In the genomic region with DNA sequence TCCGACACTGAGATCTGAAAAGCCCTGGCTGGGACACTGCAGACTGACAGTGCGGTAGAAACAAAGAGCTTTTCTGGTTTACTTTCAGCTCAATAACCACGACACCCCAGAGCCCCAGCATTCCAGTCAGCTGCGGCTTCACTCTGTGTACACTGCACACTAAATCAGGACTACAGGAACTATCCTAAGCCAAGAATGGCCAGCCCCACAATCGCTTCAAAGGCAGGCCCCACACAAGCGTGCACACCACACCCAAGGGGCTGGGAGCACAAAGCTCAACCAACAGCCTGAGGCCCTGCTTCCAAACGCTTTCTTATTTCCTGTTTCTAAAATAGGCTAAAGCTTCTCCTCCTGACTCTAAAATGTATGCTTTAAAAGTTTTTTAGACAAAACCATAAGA, we compare ENCODE assay signal across 1 cellular context.
A peak's percentile ranks its signal among the peaks of the same experiment; 100 is the strongest.
TF ChIP-seq lines count a peak whose summit lies in the region.

No MANE protein-coding gene starts in this region.

TF ChIP-seq in HepG2, 621 proteins besides CTCF, POLR2A, EP300 and RAD21 (continues in another document):
- TF ChIP-seq ZSCAN21 (CRISPR knock-in tag; IDR thresholded peaks at IDR 0.05; ENCODE audit: borderline replicate concordance) (no peak), ZSCAN9 (CRISPR knock-in tag; IDR thresholded peaks at IDR 0.05; ENCODE audit: borderline replicate concordance) (no peak), U2AF1 (optimal IDR thresholded peaks at IDR 0.05; ENCODE audit: low read depth, low read length) (no peak), SNRNP70 (IDR thresholded peaks at IDR 0.05; ENCODE audit: low read depth, low read length) (no peak), LCORL (IDR thresholded peaks at IDR 0.05) (no peak), LCORL (CRISPR knock-in tag; IDR thresholded peaks at IDR 0.05) (peak; percentile 66), HNF4A (CRISPR knock-in tag; IDR thresholded peaks at IDR 0.05) (peak; percentile 68), TRIM24 (CRISPR knock-in tag; IDR thresholded peaks at IDR 0.05) (no peak), PHF21A (CRISPR knock-in tag; IDR thresholded peaks at IDR 0.05) (peak; percentile 95), ZNF775 (CRISPR knock-in tag; IDR thresholded peaks at IDR 0.05; ENCODE audit: borderline replicate concordance) (no peak), MIXL1 (CRISPR knock-in tag; IDR thresholded peaks at IDR 0.05) (no peak), MEIS2 (CRISPR knock-in tag; IDR thresholded peaks at IDR 0.05) (no peak), TARDBP (CRISPR knock-in tag; IDR thresholded peaks at IDR 0.05) (peak; percentile 63; the same call in 1 of the 2 replicates), SP1 (IDR thresholded peaks at IDR 0.05) (no peak), SP1 (CRISPR knock-in tag; IDR thresholded peaks at IDR 0.05) (no peak), ZNF607 (CRISPR knock-in tag; IDR thresholded peaks at IDR 0.05; ENCODE audit: borderline replicate concordance) (no peak), ZNF292 (CRISPR knock-in tag; IDR thresholded peaks at IDR 0.05; ENCODE audit: borderline replicate concordance, low read depth) (no peak), ZNF510 (CRISPR knock-in tag; IDR thresholded peaks at IDR 0.05; ENCODE audit: low read depth) (no peak), ZNF260 (CRISPR knock-in tag; IDR thresholded peaks at IDR 0.05; ENCODE audit: borderline replicate concordance, low read depth) (no peak), TBX2 (CRISPR knock-in tag; IDR thresholded peaks at IDR 0.05; ENCODE audit: borderline replicate concordance) (peak; percentile 83; the same call in 1 of the 2 replicates), ZNF431 (CRISPR knock-in tag; IDR thresholded peaks at IDR 0.05; ENCODE audit: borderline replicate concordance, low read depth) (no peak), TCF7L2 (IDR thresholded peaks at IDR 0.05; ENCODE audit: low read depth, low read length) (no peak), REPIN1 (CRISPR knock-in tag; IDR thresholded peaks at IDR 0.05; ENCODE audit: borderline replicate concordance, low read depth) (peak; percentile 68; the same call in 1 of the 2 replicates), GATAD1 (CRISPR knock-in tag; IDR thresholded peaks at IDR 0.05) (no peak), ZZZ3 (CRISPR knock-in tag; IDR thresholded peaks at IDR 0.05; ENCODE audit: borderline replicate concordance) (no peak), ZFP90 (CRISPR knock-in tag; IDR thresholded peaks at IDR 0.05; ENCODE audit: borderline replicate concordance) (no peak), ZNF44 (CRISPR knock-in tag; IDR thresholded peaks at IDR 0.05) (no peak), SP2 (CRISPR knock-in tag; IDR thresholded peaks at IDR 0.05) (no peak), ZFP82 (CRISPR knock-in tag; IDR thresholded peaks at IDR 0.05; ENCODE audit: borderline replicate concordance) (no peak), ZBTB1 (CRISPR knock-in tag; IDR thresholded peaks at IDR 0.05; ENCODE audit: borderline replicate concordance) (no peak), ZNF543 (CRISPR knock-in tag; IDR thresholded peaks at IDR 0.05) (no peak), MBD4 (IDR thresholded peaks at IDR 0.05; ENCODE audit: borderline replicate concordance, low read length) (no peak), SALL1 (CRISPR knock-in tag; IDR thresholded peaks at IDR 0.05) (peak; percentile 28; the same call in 1 of the 2 replicates), NBN (conservative IDR thresholded peaks at IDR 0.05) (no peak), FOSL2 (CRISPR knock-in tag; IDR thresholded peaks at IDR 0.05) (peak; percentile 4; the same call in 1 of the 2 replicates), ARNTL (CRISPR knock-in tag; IDR thresholded peaks at IDR 0.05) (no peak), MTA3 (CRISPR knock-in tag; IDR thresholded peaks at IDR 0.05) (no peak), SMAD9 (CRISPR knock-in tag; IDR thresholded peaks at IDR 0.05) (no peak)
- TF ChIP-seq, protein P1, sequence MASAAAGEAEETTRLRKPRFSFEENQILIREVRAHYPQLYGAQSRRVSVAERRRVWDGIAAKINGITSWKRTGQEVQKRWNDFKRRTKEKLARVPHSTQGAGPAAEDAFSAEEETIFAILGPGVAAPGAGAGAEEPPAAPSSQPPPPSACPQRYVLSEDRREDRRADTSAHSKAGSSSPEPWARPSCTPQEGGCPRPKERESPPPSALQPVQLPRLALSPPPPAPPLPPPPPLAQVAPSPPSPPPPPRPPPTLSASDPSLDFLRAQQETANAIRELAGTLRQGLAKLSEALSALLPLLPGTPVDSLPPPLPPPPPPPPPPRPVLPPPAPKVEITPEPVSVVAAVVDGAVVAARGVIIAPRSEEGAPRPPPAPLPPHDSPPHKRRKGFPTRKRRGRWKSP (CRISPR knock-in tag; IDR thresholded peaks at IDR 0.05) = no peak
- TF ChIP-seq, protein P2, sequence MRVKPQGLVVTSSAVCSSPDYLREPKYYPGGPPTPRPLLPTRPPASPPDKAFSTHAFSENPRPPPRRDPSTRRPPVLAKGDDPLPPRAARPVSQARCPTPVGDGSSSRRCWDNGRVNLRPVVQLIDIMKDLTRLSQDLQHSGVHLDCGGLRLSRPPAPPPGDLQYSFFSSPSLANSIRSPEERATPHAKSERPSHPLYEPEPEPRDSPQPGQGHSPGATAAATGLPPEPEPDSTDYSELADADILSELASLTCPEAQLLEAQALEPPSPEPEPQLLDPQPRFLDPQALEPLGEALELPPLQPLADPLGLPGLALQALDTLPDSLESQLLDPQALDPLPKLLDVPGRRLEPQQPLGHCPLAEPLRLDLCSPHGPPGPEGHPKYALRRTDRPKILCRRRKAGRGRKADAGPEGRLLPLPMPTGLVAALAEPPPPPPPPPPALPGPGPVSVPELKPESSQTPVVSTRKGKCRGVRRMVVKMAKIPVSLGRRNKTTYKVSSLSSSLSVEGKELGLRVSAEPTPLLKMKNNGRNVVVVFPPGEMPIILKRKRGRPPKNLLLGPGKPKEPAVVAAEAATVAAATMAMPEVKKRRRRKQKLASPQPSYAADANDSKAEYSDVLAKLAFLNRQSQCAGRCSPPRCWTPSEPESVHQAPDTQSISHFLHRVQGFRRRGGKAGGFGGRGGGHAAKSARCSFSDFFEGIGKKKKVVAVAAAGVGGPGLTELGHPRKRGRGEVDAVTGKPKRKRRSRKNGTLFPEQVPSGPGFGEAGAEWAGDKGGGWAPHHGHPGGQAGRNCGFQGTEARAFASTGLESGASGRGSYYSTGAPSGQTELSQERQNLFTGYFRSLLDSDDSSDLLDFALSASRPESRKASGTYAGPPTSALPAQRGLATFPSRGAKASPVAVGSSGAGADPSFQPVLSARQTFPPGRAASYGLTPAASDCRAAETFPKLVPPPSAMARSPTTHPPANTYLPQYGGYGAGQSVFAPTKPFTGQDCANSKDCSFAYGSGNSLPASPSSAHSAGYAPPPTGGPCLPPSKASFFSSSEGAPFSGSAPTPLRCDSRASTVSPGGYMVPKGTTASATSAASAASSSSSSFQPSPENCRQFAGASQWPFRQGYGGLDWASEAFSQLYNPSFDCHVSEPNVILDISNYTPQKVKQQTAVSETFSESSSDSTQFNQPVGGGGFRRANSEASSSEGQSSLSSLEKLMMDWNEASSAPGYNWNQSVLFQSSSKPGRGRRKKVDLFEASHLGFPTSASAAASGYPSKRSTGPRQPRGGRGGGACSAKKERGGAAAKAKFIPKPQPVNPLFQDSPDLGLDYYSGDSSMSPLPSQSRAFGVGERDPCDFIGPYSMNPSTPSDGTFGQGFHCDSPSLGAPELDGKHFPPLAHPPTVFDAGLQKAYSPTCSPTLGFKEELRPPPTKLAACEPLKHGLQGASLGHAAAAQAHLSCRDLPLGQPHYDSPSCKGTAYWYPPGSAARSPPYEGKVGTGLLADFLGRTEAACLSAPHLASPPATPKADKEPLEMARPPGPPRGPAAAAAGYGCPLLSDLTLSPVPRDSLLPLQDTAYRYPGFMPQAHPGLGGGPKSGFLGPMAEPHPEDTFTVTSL (CRISPR knock-in tag; IDR thresholded peaks at IDR 0.05; ENCODE audit: borderline replicate concordance) = peak; percentile 37; the same call in 1 of the 2 replicates
- TF ChIP-seq, protein P3, sequence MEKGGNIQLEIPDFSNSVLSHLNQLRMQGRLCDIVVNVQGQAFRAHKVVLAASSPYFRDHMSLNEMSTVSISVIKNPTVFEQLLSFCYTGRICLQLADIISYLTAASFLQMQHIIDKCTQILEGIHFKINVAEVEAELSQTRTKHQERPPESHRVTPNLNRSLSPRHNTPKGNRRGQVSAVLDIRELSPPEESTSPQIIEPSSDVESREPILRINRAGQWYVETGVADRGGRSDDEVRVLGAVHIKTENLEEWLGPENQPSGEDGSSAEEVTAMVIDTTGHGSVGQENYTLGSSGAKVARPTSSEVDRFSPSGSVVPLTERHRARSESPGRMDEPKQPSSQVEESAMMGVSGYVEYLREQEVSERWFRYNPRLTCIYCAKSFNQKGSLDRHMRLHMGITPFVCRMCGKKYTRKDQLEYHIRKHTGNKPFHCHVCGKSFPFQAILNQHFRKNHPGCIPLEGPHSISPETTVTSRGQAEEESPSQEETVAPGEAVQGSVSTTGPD (CRISPR knock-in tag; IDR thresholded peaks at IDR 0.05) = no peak
- TF ChIP-seq, protein P4, sequence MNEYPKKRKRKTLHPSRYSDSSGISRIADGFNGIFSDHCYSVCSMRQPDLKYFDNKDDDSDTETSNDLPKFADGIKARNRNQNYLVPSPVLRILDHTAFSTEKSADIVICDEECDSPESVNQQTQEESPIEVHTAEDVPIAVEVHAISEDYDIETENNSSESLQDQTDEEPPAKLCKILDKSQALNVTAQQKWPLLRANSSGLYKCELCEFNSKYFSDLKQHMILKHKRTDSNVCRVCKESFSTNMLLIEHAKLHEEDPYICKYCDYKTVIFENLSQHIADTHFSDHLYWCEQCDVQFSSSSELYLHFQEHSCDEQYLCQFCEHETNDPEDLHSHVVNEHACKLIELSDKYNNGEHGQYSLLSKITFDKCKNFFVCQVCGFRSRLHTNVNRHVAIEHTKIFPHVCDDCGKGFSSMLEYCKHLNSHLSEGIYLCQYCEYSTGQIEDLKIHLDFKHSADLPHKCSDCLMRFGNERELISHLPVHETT (CRISPR knock-in tag; conservative IDR thresholded peaks at IDR 0.05) = no peak
- TF ChIP-seq, protein P5, sequence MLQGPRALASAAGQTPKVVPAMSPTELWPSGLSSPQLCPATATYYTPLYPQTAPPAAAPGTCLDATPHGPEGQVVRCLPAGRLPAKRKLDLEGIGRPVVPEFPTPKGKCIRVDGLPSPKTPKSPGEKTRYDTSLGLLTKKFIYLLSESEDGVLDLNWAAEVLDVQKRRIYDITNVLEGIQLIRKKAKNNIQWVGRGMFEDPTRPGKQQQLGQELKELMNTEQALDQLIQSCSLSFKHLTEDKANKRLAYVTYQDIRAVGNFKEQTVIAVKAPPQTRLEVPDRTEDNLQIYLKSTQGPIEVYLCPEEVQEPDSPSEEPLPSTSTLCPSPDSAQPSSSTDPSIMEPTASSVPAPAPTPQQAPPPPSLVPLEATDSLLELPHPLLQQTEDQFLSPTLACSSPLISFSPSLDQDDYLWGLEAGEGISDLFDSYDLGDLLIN (CRISPR knock-in tag; IDR thresholded peaks at IDR 0.05; ENCODE audit: borderline replicate concordance) = no peak
- TF ChIP-seq, protein P6, sequence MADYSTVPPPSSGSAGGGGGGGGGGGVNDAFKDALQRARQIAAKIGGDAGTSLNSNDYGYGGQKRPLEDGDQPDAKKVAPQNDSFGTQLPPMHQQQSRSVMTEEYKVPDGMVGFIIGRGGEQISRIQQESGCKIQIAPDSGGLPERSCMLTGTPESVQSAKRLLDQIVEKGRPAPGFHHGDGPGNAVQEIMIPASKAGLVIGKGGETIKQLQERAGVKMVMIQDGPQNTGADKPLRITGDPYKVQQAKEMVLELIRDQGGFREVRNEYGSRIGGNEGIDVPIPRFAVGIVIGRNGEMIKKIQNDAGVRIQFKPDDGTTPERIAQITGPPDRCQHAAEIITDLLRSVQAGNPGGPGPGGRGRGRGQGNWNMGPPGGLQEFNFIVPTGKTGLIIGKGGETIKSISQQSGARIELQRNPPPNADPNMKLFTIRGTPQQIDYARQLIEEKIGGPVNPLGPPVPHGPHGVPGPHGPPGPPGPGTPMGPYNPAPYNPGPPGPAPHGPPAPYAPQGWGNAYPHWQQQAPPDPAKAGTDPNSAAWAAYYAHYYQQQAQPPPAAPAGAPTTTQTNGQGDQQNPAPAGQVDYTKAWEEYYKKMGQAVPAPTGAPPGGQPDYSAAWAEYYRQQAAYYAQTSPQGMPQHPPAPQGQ (CRISPR knock-in tag; IDR thresholded peaks at IDR 0.05; ENCODE audit: borderline replicate concordance) = no peak
- TF ChIP-seq, protein P7, sequence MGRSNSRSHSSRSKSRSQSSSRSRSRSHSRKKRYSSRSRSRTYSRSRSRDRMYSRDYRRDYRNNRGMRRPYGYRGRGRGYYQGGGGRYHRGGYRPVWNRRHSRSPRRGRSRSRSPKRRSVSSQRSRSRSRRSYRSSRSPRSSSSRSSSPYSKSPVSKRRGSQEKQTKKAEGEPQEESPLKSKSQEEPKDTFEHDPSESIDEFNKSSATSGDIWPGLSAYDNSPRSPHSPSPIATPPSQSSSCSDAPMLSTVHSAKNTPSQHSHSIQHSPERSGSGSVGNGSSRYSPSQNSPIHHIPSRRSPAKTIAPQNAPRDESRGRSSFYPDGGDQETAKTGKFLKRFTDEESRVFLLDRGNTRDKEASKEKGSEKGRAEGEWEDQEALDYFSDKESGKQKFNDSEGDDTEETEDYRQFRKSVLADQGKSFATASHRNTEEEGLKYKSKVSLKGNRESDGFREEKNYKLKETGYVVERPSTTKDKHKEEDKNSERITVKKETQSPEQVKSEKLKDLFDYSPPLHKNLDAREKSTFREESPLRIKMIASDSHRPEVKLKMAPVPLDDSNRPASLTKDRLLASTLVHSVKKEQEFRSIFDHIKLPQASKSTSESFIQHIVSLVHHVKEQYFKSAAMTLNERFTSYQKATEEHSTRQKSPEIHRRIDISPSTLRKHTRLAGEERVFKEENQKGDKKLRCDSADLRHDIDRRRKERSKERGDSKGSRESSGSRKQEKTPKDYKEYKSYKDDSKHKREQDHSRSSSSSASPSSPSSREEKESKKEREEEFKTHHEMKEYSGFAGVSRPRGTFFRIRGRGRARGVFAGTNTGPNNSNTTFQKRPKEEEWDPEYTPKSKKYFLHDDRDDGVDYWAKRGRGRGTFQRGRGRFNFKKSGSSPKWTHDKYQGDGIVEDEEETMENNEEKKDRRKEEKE (IDR thresholded peaks at IDR 0.05) = no peak
- TF ChIP-seq, protein P8, sequence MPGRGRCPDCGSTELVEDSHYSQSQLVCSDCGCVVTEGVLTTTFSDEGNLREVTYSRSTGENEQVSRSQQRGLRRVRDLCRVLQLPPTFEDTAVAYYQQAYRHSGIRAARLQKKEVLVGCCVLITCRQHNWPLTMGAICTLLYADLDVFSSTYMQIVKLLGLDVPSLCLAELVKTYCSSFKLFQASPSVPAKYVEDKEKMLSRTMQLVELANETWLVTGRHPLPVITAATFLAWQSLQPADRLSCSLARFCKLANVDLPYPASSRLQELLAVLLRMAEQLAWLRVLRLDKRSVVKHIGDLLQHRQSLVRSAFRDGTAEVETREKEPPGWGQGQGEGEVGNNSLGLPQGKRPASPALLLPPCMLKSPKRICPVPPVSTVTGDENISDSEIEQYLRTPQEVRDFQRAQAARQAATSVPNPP (CRISPR knock-in tag; IDR thresholded peaks at IDR 0.05) = no peak
- TF ChIP-seq, protein P9, sequence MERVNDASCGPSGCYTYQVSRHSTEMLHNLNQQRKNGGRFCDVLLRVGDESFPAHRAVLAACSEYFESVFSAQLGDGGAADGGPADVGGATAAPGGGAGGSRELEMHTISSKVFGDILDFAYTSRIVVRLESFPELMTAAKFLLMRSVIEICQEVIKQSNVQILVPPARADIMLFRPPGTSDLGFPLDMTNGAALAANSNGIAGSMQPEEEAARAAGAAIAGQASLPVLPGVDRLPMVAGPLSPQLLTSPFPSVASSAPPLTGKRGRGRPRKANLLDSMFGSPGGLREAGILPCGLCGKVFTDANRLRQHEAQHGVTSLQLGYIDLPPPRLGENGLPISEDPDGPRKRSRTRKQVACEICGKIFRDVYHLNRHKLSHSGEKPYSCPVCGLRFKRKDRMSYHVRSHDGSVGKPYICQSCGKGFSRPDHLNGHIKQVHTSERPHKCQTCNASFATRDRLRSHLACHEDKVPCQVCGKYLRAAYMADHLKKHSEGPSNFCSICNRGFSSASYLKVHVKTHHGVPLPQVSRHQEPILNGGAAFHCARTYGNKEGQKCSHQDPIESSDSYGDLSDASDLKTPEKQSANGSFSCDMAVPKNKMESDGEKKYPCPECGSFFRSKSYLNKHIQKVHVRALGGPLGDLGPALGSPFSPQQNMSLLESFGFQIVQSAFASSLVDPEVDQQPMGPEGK (CRISPR knock-in tag; IDR thresholded peaks at IDR 0.05) = peak; percentile 81
